In the genomic region with DNA sequence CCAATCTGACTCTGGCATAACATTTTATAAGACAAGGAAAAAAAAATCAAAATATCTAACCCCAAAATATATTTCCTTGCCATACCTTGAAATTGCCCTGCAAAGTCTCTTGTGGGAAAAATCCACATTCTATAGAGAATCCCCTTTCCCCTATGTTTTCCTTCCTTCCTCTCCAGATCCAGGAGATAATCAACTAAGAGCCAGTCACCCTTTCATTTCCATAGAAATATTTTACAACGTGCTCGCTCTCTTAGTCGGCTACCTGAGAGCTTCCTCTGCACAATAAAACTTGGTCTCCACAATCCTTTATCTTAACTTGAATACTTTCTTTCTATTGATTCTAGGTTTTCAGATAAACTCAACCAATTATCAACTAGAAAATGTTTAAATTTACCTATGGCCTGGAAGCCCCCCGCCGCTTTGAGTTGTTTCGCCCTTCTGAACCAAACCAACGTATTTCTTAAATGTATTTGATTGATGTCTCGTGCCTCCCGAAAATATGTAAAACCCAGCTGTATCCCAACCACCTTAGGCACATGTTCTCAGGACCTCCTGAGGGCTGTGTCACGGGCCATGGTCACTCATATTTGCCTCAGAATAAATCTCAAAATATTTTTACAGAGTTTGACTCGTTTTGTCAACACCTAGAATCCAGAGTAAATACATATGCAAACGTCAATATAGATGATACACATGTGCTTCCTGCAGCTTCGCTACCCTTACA, we compare ENCODE assay signal across 8 cellular contexts. TPM values are rescaled to one million over a fixed set of nuclear protein-coding genes. Genes with fewer than 3 reads are reported as not detected.
DNase-seq lines count a peak whose midpoint lies in the region; ATAC-seq and TF ChIP-seq lines count a peak whose summit lies in the region.

No MANE protein-coding gene starts in this region.

- no peak overlapping the region; the same call in 1 of the 2 replicates for H2AFZ ChIP-seq in GM23338

- H3K36me3 ChIP-seq in GM23338 (ENCODE audit: insufficient read depth) (no peaks in the 10 kb centered on the region), WERI-Rb-1 (peaks cover 15% of the 10 kb centered on the region), gastroesophageal sphincter (no peaks in the 10 kb centered on the region), skeletal muscle satellite cell (ENCODE audit: insufficient read depth, low read length) (no peaks in the 10 kb centered on the region)

- TF ChIP-seq EP300 in gastroesophageal sphincter (IDR thresholded peaks at IDR 0.05), result no peak

- H3K4me1 Mint-ChIP-seq in GM23338, result peaks cover 21% of the 10 kb centered on the region

- no peak for TF ChIP-seq POLR2A in gastroesophageal sphincter (IDR thresholded peaks at IDR 0.05)

- H3K4me3 Mint-ChIP-seq in GM23338, result peak overlapping the region; percentile 98

- no peaks in the 10 kb centered on the region for H3F3A ChIP-seq in GM23338 (replicated peaks; ENCODE audit: low read depth)

- TF ChIP-seq CTCF in GM23338 (conservative IDR thresholded peaks at IDR 0.05; ENCODE audit: low read depth in 2 of 2) (no peak), WERI-Rb-1 (IDR thresholded peaks at IDR 0.05; ENCODE audit: low read depth, low read length) (no peak), gastroesophageal sphincter (IDR thresholded peaks at IDR 0.05) (no peak), GM10266 (IDR thresholded peaks at IDR 0.05; ENCODE audit: control insufficient read depth, insufficient read depth, low read depth, missing control alignments) (no peak)

- peak overlapping the region; percentile 99 for H3K9ac ChIP-seq in skeletal muscle satellite cell (ENCODE audit: low read depth, low read length)

- H4K20me1 ChIP-seq in GM23338 (replicated peaks; ENCODE audit: insufficient read depth), result peaks cover 27% of the 10 kb centered on the region

- H3K4me3 ChIP-seq in GM23338, result peak overlapping the region; percentile 95
- H3K4me3 ChIP-seq in WERI-Rb-1 (ENCODE audit: low read depth, low read length), result peak overlapping the region; percentile 59
- peak overlapping the region; percentile 89 to 99 for H3K4me3 ChIP-seq in gastroesophageal sphincter
- H3K4me3 ChIP-seq in skeletal muscle satellite cell (ENCODE audit: low read length), result peak overlapping the region; percentile 97

- H3K36me3 Mint-ChIP-seq in GM23338 (ENCODE audit: low read depth), result no peaks in the 10 kb centered on the region

- DNase-seq in GM23338 (ENCODE audit: low spot score), result no peak
- DNase-seq in WERI-Rb-1, result no peak
- DNase-seq in SIG-M5 (lab: John Stamatoyannopoulos, UW), result no peak
- no peak for DNase-seq in NCI-H524 (lab: John Stamatoyannopoulos, UW)
- no peak for DNase-seq in GM10266 (ENCODE audit: extremely low spot score)

- H3K27me3 ChIP-seq in GM23338 (ENCODE audit: insufficient read depth) (no peaks in the 10 kb centered on the region), WERI-Rb-1 (ENCODE audit: insufficient read depth, low read depth, severe bottlenecking) (no peaks in the 10 kb centered on the region), gastroesophageal sphincter (no peaks in the 10 kb centered on the region), skeletal muscle satellite cell (ENCODE audit: control insufficient read depth, insufficient read depth, low read length) (no peaks in the 10 kb centered on the region)

- H3K4me1 ChIP-seq in GM23338 (ENCODE audit: insufficient read depth) (peaks cover 21% of the 10 kb centered on the region), gastroesophageal sphincter (peaks cover 0 to 56% (median 26%) of the 10 kb centered on the region in 3 donors), skeletal muscle satellite cell (ENCODE audit: control insufficient read depth, insufficient read depth, low read length) (peaks cover 31% of the 10 kb centered on the region)

- H3K79me2 ChIP-seq in GM23338 (replicated peaks; ENCODE audit: insufficient read depth), result peaks cover 55% of the 10 kb centered on the region

- H3K27ac Mint-ChIP-seq in GM23338, result peak overlapping the region; percentile 91

- no peaks in the 10 kb centered on the region for H3K9me2 ChIP-seq in GM23338 (ENCODE audit: insufficient read depth)

- H3K27ac ChIP-seq in GM23338 (ENCODE audit: low read depth), result peak overlapping the region; percentile 93
- peak overlapping the region; percentile 91 for H3K27ac ChIP-seq in WERI-Rb-1
- H3K27ac ChIP-seq in gastroesophageal sphincter, result peak overlapping the region; percentile 94 to 99 (median 96)

- no peak for ATAC-seq in GM23338
- no peak for ATAC-seq in gastroesophageal sphincter
- no peak for ATAC-seq in GM21526 (IDR thresholded peaks at IDR 0.05; ENCODE audit: low FRiP score, unreplicated experiment)

- 3 to 4% methylated on average over 11 of the region's 13 CpGs for WGBS in gastroesophageal sphincter (ENCODE audit: low coverage in 1 of 2), 2 donors

- H3K9me3 Mint-ChIP-seq in GM23338, result no peaks in the 10 kb centered on the region

- H3K4me2 ChIP-seq in GM23338 (peak overlapping the region; percentile 94), skeletal muscle satellite cell (ENCODE audit: low read length) (peak overlapping the region; percentile 84)

- no peaks in the 10 kb centered on the region for H3K9me3 ChIP-seq in WERI-Rb-1 (ENCODE audit: severe bottlenecking)
- H3K9me3 ChIP-seq in gastroesophageal sphincter, result no peaks in the 10 kb centered on the region
- H3K9me3 ChIP-seq in skeletal muscle satellite cell (replicated peaks; ENCODE audit: low read length), result no peaks in the 10 kb centered on the region

- H3K27me3 Mint-ChIP-seq in GM23338 (ENCODE audit: insufficient read depth, low read depth, poor library complexity), result peaks cover 10% of the 10 kb centered on the region

TF ChIP-seq in GM23338, 12 proteins besides CTCF, POLR2A, EP300 and RAD21 (continues in another document):
- TF ChIP-seq, protein P1, sequence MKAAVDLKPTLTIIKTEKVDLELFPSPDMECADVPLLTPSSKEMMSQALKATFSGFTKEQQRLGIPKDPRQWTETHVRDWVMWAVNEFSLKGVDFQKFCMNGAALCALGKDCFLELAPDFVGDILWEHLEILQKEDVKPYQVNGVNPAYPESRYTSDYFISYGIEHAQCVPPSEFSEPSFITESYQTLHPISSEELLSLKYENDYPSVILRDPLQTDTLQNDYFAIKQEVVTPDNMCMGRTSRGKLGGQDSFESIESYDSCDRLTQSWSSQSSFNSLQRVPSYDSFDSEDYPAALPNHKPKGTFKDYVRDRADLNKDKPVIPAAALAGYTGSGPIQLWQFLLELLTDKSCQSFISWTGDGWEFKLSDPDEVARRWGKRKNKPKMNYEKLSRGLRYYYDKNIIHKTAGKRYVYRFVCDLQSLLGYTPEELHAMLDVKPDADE (IDR thresholded peaks at IDR 0.05), result no peak
- TF ChIP-seq CREB1 (CRISPR knock-in tag; IDR thresholded peaks at IDR 0.05; ENCODE audit: low read depth) (no peak), EZH2 (IDR thresholded peaks at IDR 0.05; ENCODE audit: low read depth, unreplicated experiment) (no peak), NANOG (IDR thresholded peaks at IDR 0.05; ENCODE audit: borderline replicate concordance) (no peak), ZNF331 (CRISPR knock-in tag; IDR thresholded peaks at IDR 0.05; ENCODE audit: low read depth) (no peak), POLR2AphosphoS5 (IDR thresholded peaks at IDR 0.05; ENCODE audit: low read depth) (no peak)
- TF ChIP-seq, protein P2, sequence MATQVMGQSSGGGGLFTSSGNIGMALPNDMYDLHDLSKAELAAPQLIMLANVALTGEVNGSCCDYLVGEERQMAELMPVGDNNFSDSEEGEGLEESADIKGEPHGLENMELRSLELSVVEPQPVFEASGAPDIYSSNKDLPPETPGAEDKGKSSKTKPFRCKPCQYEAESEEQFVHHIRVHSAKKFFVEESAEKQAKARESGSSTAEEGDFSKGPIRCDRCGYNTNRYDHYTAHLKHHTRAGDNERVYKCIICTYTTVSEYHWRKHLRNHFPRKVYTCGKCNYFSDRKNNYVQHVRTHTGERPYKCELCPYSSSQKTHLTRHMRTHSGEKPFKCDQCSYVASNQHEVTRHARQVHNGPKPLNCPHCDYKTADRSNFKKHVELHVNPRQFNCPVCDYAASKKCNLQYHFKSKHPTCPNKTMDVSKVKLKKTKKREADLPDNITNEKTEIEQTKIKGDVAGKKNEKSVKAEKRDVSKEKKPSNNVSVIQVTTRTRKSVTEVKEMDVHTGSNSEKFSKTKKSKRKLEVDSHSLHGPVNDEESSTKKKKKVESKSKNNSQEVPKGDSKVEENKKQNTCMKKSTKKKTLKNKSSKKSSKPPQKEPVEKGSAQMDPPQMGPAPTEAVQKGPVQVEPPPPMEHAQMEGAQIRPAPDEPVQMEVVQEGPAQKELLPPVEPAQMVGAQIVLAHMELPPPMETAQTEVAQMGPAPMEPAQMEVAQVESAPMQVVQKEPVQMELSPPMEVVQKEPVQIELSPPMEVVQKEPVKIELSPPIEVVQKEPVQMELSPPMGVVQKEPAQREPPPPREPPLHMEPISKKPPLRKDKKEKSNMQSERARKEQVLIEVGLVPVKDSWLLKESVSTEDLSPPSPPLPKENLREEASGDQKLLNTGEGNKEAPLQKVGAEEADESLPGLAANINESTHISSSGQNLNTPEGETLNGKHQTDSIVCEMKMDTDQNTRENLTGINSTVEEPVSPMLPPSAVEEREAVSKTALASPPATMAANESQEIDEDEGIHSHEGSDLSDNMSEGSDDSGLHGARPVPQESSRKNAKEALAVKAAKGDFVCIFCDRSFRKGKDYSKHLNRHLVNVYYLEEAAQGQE (IDR thresholded peaks at IDR 0.05; ENCODE audit: unreplicated experiment), result no peak

RNA-seq across cellular contexts. Expression of gene PSAP, which starts 0.9 kb away (rescaled TPM):
- total RNA-seq in GM23338 (2014; rRNA removed; shearing (Covaris generic)), result 362 and 391 TPM in 2 replicates
- 144 and 151 TPM in 2 replicates for polyA plus RNA-seq in GM23338 (2016; fragmentation: Nextera tagmentation; extraction: Ambion mirVana)
- total RNA-seq in gastroesophageal sphincter, result 100 to 1,000 TPM; 604 to 881 (median 718) TPM
- total RNA-seq in skeletal muscle satellite cell (2012; rRNA removed), result 390 and 542 TPM in 2 replicates
